In genomic region chr16:87575027-87575804, GRCh38 we compare ENCODE assay signal across 1 cellular context.
TF ChIP-seq lines count a peak whose summit lies in the region.

No MANE protein-coding gene starts in this region.

TF ChIP-seq in HEK293, 187 proteins besides CTCF, POLR2A, EP300 and RAD21 (continued from another document):
- TF ChIP-seq ZNF560 (tag by site-specific recombination; IDR thresholded peaks at IDR 0.05; ENCODE audit: borderline replicate concordance) (no peak), SP7 (tag by site-specific recombination; IDR thresholded peaks at IDR 0.05) (no peak), KLF16 (tag by site-specific recombination; IDR thresholded peaks at IDR 0.05) (no peak), PRDM2 (tag by site-specific recombination; IDR thresholded peaks at IDR 0.05; ENCODE audit: borderline replicate concordance) (no peak), ZNF776 (tag by site-specific recombination; IDR thresholded peaks at IDR 0.05; ENCODE audit: borderline replicate concordance) (no peak), ZNF843 (tag by site-specific recombination; IDR thresholded peaks at IDR 0.05) (no peak), ZNF19 (tag by site-specific recombination; IDR thresholded peaks at IDR 0.05; ENCODE audit: low read depth) (no peak), ZNF792 (tag by site-specific recombination; IDR thresholded peaks at IDR 0.05) (no peak), ZNF155 (tag by site-specific recombination; IDR thresholded peaks at IDR 0.05) (no peak), ZNF626 (tag by site-specific recombination; IDR thresholded peaks at IDR 0.05) (no peak), ZNF202 (tag by site-specific recombination; IDR thresholded peaks at IDR 0.05; ENCODE audit: borderline replicate concordance) (no peak), ZNF404 (tag by site-specific recombination; IDR thresholded peaks at IDR 0.05) (no peak), SALL2 (tag by site-specific recombination; IDR thresholded peaks at IDR 0.05; ENCODE audit: borderline replicate concordance) (no peak), ZNF530 (tag by site-specific recombination; IDR thresholded peaks at IDR 0.05; ENCODE audit: low read depth) (no peak), SP2 (tag by site-specific recombination; IDR thresholded peaks at IDR 0.05) (peak; percentile 17; the same call in 1 of the 2 replicates), PRDM6 (tag by site-specific recombination; IDR thresholded peaks at IDR 0.05) (no peak), HIC1 (tag by site-specific recombination; IDR thresholded peaks at IDR 0.05) (no peak), ZNF391 (tag by site-specific recombination; IDR thresholded peaks at IDR 0.05; ENCODE audit: borderline replicate concordance, low read depth) (no peak), ZBTB1 (tag by site-specific recombination; IDR thresholded peaks at IDR 0.05) (no peak), MZF1 (tag by site-specific recombination; IDR thresholded peaks at IDR 0.05; ENCODE audit: borderline replicate concordance) (0 out of 2 replicates have a peak, but pooled peaks have one; percentile 15), ZNF548 (tag by site-specific recombination; IDR thresholded peaks at IDR 0.05) (no peak), EGR2 (tag by site-specific recombination; IDR thresholded peaks at IDR 0.05; ENCODE audit: low read depth) (peak; percentile 73), ZNF398 (tag by site-specific recombination; IDR thresholded peaks at IDR 0.05) (peak; percentile 41; the same call in 1 of the 2 replicates), ZNF341 (tag by site-specific recombination; IDR thresholded peaks at IDR 0.05; ENCODE audit: low read depth) (no peak)
- TF ChIP-seq, protein P1, sequence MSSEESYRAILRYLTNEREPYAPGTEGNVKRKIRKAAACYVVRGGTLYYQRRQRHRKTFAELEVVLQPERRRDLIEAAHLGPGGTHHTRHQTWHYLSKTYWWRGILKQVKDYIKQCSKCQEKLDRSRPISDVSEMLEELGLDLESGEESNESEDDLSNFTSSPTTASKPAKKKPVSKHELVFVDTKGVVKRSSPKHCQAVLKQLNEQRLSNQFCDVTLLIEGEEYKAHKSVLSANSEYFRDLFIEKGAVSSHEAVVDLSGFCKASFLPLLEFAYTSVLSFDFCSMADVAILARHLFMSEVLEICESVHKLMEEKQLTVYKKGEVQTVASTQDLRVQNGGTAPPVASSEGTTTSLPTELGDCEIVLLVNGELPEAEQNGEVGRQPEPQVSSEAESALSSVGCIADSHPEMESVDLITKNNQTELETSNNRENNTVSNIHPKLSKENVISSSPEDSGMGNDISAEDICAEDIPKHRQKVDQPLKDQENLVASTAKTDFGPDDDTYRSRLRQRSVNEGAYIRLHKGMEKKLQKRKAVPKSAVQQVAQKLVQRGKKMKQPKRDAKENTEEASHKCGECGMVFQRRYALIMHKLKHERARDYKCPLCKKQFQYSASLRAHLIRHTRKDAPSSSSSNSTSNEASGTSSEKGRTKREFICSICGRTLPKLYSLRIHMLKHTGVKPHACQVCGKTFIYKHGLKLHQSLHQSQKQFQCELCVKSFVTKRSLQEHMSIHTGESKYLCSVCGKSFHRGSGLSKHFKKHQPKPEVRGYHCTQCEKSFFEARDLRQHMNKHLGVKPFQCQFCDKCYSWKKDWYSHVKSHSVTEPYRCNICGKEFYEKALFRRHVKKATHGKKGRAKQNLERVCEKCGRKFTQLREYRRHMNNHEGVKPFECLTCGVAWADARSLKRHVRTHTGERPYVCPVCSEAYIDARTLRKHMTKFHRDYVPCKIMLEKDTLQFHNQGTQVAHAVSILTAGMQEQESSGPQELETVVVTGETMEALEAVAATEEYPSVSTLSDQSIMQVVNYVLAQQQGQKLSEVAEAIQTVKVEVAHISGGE (tag by site-specific recombination; conservative IDR thresholded peaks at IDR 0.05; ENCODE audit: low read depth), result no peak
- TF ChIP-seq, protein P2, sequence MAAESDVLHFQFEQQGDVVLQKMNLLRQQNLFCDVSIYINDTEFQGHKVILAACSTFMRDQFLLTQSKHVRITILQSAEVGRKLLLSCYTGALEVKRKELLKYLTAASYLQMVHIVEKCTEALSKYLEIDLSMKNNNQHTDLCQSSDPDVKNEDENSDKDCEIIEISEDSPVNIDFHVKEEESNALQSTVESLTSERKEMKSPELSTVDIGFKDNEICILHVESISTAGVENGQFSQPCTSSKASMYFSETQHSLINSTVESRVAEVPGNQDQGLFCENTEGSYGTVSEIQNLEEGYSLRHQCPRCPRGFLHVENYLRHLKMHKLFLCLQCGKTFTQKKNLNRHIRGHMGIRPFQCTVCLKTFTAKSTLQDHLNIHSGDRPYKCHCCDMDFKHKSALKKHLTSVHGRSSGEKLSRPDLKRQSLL (tag by site-specific recombination; IDR thresholded peaks at IDR 0.05), result no peak
- TF ChIP-seq, protein P3, sequence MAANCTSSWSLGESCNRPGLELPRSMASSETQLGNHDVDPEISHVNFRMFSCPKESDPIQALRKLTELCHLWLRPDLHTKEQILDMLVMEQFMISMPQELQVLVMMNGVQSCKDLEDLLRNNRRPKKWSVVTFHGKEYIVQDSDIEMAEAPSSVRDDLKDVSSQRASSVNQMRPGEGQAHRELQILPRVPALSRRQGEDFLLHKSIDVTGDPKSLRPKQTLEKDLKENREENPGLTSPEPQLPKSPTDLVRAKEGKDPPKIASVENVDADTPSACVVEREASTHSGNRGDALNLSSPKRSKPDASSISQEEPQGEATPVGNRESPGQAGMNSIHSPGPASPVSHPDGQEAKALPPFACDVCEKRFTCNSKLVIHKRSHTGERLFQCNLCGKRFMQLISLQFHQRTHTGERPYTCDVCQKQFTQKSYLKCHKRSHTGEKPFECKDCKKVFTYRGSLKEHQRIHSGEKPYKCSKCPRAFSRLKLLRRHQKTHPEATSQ (tag by site-specific recombination; IDR thresholded peaks at IDR 0.05), result no peak
- TF ChIP-seq, protein P4, sequence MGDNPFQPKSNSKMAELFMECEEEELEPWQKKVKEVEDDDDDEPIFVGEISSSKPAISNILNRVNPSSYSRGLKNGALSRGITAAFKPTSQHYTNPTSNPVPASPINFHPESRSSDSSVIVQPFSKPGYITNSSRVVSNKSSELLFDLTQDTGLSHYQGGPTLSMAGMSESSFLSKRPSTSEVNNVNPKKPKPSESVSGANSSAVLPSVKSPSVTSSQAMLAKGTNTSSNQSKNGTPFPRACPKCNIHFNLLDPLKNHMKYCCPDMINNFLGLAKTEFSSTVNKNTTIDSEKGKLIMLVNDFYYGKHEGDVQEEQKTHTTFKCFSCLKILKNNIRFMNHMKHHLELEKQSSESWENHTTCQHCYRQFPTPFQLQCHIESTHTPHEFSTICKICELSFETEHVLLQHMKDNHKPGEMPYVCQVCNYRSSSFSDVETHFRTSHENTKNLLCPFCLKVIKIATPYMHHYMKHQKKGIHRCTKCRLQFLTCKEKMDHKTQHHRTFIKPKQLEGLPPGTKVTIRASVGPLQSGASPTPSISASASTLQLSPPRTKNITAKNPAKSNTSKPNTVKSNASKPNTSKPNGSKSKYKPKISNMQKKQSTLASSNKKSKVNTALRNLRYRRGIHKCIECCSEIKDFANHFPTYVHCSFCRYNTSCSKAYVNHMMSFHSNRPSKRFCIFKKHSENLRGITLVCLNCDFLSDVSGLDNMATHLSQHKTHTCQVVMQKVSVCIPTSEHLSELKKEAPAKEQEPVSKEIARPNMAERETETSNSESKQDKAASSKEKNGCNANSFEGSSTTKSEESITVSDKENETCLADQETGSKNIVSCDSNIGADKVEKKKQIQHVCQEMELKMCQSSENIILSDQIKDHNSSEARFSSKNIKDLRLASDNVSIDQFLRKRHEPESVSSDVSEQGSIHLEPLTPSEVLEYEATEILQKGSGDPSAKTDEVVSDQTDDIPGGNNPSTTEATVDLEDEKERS (tag by site-specific recombination; IDR thresholded peaks at IDR 0.05), result no peak
